Comparison of ENCODE assay signal across 1 cellular context in genomic region chr19:48969276-48970138, GRCh38.
TF ChIP-seq lines count a peak whose summit lies in the region.

No MANE protein-coding gene starts in this region.

TF ChIP-seq in HepG2, 621 proteins besides CTCF, POLR2A, EP300 and RAD21 (continues in another document):
- no peak for TF ChIP-seq FOXA3 (CRISPR knock-in tag; IDR thresholded peaks at IDR 0.05)
- TF ChIP-seq IKZF1 (IDR thresholded peaks at IDR 0.05) = no peak
- TF ChIP-seq UBTF (CRISPR knock-in tag; IDR thresholded peaks at IDR 0.05) = no peak
- no peak for TF ChIP-seq SOX6 (IDR thresholded peaks at IDR 0.05)
- no peak for TF ChIP-seq SOX6 (CRISPR knock-in tag; IDR thresholded peaks at IDR 0.05)
- no peak for TF ChIP-seq NFKBIZ (CRISPR knock-in tag; IDR thresholded peaks at IDR 0.05)
- no peak for TF ChIP-seq AKAP8 (CRISPR knock-in tag; IDR thresholded peaks at IDR 0.05)
- TF ChIP-seq GLI4 (CRISPR knock-in tag; IDR thresholded peaks at IDR 0.05; ENCODE audit: borderline replicate concordance) = no peak
- peak; percentile 15; the same call in 1 of the 2 replicates for TF ChIP-seq ZNF768 (CRISPR knock-in tag; IDR thresholded peaks at IDR 0.05)
- TF ChIP-seq ZNF792 (CRISPR knock-in tag; IDR thresholded peaks at IDR 0.05) = no peak
- no peak for TF ChIP-seq STAT5B (CRISPR knock-in tag; IDR thresholded peaks at IDR 0.05)
- TF ChIP-seq, protein P1, sequence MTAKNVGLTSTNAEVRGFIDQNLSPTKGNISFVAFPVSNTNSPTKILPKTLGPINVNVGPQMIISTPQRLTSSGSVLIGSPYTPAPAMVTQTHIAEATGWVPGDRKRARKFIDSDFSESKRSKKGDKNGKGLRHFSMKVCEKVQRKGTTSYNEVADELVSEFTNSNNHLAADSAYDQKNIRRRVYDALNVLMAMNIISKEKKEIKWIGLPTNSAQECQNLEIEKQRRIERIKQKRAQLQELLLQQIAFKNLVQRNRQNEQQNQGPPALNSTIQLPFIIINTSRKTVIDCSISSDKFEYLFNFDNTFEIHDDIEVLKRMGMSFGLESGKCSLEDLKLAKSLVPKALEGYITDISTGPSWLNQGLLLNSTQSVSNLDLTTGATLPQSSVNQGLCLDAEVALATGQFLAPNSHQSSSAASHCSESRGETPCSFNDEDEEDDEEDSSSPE (CRISPR knock-in tag; IDR thresholded peaks at IDR 0.05) = no peak
- TF ChIP-seq ZNF777 (CRISPR knock-in tag; IDR thresholded peaks at IDR 0.05) = no peak
- no peak for TF ChIP-seq KDM2A (CRISPR knock-in tag; IDR thresholded peaks at IDR 0.05; ENCODE audit: borderline replicate concordance, low read depth)
- TF ChIP-seq ZNF333 (CRISPR knock-in tag; IDR thresholded peaks at IDR 0.05; ENCODE audit: borderline replicate concordance) = no peak
- TF ChIP-seq AGO2 (optimal IDR thresholded peaks at IDR 0.05; ENCODE audit: low read depth, low read length) = peak; percentile 61
- peak; percentile 54; the same call in 1 of the 2 replicates for TF ChIP-seq RBFOX2 (IDR thresholded peaks at IDR 0.05; ENCODE audit: low read depth, low read length)
- TF ChIP-seq ZBTB2 (CRISPR knock-in tag; IDR thresholded peaks at IDR 0.05; ENCODE audit: low read depth) = no peak
- TF ChIP-seq, protein P2, sequence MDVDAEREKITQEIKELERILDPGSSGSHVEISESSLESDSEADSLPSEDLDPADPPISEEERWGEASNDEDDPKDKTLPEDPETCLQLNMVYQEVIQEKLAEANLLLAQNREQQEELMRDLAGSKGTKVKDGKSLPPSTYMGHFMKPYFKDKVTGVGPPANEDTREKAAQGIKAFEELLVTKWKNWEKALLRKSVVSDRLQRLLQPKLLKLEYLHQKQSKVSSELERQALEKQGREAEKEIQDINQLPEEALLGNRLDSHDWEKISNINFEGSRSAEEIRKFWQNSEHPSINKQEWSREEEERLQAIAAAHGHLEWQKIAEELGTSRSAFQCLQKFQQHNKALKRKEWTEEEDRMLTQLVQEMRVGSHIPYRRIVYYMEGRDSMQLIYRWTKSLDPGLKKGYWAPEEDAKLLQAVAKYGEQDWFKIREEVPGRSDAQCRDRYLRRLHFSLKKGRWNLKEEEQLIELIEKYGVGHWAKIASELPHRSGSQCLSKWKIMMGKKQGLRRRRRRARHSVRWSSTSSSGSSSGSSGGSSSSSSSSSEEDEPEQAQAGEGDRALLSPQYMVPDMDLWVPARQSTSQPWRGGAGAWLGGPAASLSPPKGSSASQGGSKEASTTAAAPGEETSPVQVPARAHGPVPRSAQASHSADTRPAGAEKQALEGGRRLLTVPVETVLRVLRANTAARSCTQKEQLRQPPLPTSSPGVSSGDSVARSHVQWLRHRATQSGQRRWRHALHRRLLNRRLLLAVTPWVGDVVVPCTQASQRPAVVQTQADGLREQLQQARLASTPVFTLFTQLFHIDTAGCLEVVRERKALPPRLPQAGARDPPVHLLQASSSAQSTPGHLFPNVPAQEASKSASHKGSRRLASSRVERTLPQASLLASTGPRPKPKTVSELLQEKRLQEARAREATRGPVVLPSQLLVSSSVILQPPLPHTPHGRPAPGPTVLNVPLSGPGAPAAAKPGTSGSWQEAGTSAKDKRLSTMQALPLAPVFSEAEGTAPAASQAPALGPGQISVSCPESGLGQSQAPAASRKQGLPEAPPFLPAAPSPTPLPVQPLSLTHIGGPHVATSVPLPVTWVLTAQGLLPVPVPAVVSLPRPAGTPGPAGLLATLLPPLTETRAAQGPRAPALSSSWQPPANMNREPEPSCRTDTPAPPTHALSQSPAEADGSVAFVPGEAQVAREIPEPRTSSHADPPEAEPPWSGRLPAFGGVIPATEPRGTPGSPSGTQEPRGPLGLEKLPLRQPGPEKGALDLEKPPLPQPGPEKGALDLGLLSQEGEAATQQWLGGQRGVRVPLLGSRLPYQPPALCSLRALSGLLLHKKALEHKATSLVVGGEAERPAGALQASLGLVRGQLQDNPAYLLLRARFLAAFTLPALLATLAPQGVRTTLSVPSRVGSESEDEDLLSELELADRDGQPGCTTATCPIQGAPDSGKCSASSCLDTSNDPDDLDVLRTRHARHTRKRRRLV (CRISPR knock-in tag; IDR thresholded peaks at IDR 0.05) = 0 out of 2 replicates have a peak, but pooled peaks have one; percentile 31
- TF ChIP-seq ZMYM2 (CRISPR knock-in tag; IDR thresholded peaks at IDR 0.05) = no peak
- TF ChIP-seq, protein P3, sequence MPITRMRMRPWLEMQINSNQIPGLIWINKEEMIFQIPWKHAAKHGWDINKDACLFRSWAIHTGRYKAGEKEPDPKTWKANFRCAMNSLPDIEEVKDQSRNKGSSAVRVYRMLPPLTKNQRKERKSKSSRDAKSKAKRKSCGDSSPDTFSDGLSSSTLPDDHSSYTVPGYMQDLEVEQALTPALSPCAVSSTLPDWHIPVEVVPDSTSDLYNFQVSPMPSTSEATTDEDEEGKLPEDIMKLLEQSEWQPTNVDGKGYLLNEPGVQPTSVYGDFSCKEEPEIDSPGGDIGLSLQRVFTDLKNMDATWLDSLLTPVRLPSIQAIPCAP (CRISPR knock-in tag; IDR thresholded peaks at IDR 0.05; ENCODE audit: low read depth) = no peak
- TF ChIP-seq ZNF660 (CRISPR knock-in tag; IDR thresholded peaks at IDR 0.05; ENCODE audit: borderline replicate concordance, low read depth) = no peak
- TF ChIP-seq, protein P4, sequence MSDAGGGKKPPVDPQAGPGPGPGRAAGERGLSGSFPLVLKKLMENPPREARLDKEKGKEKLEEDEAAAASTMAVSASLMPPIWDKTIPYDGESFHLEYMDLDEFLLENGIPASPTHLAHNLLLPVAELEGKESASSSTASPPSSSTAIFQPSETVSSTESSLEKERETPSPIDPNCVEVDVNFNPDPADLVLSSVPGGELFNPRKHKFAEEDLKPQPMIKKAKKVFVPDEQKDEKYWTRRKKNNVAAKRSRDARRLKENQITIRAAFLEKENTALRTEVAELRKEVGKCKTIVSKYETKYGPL (CRISPR knock-in tag; IDR thresholded peaks at IDR 0.05) = no peak
- TF ChIP-seq NFYB (CRISPR knock-in tag; IDR thresholded peaks at IDR 0.05) = no peak
- TF ChIP-seq MLLT10 (CRISPR knock-in tag; IDR thresholded peaks at IDR 0.05) = no peak
- TF ChIP-seq ZNF841 (CRISPR knock-in tag; IDR thresholded peaks at IDR 0.05; ENCODE audit: borderline replicate concordance) = no peak
- no peak for TF ChIP-seq ZBTB3 (CRISPR knock-in tag; IDR thresholded peaks at IDR 0.05; ENCODE audit: borderline replicate concordance, low read depth)
- no peak for TF ChIP-seq PAWR (CRISPR knock-in tag; IDR thresholded peaks at IDR 0.05; ENCODE audit: borderline replicate concordance)
- 0 out of 2 replicates have a peak, but pooled peaks have one; percentile 23 for TF ChIP-seq PCBP1 (IDR thresholded peaks at IDR 0.05; ENCODE audit: borderline replicate concordance, low read depth, low read length)
- TF ChIP-seq ETV6 (CRISPR knock-in tag; conservative IDR thresholded peaks at IDR 0.05) = no peak
- no peak for TF ChIP-seq KIAA2018 (CRISPR knock-in tag; IDR thresholded peaks at IDR 0.05; ENCODE audit: borderline replicate concordance)
- no peak for TF ChIP-seq CENPT (CRISPR knock-in tag; IDR thresholded peaks at IDR 0.05; ENCODE audit: low read depth)
- TF ChIP-seq, protein P5, sequence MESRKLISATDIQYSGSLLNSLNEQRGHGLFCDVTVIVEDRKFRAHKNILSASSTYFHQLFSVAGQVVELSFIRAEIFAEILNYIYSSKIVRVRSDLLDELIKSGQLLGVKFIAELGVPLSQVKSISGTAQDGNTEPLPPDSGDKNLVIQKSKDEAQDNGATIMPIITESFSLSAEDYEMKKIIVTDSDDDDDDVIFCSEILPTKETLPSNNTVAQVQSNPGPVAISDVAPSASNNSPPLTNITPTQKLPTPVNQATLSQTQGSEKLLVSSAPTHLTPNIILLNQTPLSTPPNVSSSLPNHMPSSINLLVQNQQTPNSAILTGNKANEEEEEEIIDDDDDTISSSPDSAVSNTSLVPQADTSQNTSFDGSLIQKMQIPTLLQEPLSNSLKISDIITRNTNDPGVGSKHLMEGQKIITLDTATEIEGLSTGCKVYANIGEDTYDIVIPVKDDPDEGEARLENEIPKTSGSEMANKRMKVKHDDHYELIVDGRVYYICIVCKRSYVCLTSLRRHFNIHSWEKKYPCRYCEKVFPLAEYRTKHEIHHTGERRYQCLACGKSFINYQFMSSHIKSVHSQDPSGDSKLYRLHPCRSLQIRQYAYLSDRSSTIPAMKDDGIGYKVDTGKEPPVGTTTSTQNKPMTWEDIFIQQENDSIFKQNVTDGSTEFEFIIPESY (CRISPR knock-in tag; IDR thresholded peaks at IDR 0.05) = peak; percentile 6; the same call in 1 of the 2 replicates
- TF ChIP-seq HIVEP1 (CRISPR knock-in tag; IDR thresholded peaks at IDR 0.05) = no peak
- TF ChIP-seq, protein P6, sequence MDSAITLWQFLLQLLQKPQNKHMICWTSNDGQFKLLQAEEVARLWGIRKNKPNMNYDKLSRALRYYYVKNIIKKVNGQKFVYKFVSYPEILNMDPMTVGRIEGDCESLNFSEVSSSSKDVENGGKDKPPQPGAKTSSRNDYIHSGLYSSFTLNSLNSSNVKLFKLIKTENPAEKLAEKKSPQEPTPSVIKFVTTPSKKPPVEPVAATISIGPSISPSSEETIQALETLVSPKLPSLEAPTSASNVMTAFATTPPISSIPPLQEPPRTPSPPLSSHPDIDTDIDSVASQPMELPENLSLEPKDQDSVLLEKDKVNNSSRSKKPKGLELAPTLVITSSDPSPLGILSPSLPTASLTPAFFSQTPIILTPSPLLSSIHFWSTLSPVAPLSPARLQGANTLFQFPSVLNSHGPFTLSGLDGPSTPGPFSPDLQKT (CRISPR knock-in tag; IDR thresholded peaks at IDR 0.05; ENCODE audit: borderline replicate concordance) = no peak
- no peak for TF ChIP-seq ZNF614 (CRISPR knock-in tag; IDR thresholded peaks at IDR 0.05; ENCODE audit: borderline replicate concordance)
- no peak for TF ChIP-seq KDM5B (CRISPR knock-in tag; IDR thresholded peaks at IDR 0.05; ENCODE audit: borderline replicate concordance)
- no peak for TF ChIP-seq ZNF225 (CRISPR knock-in tag; IDR thresholded peaks at IDR 0.05)
